2 cellular contexts compared by ENCODE assay signal in the genomic region with DNA sequence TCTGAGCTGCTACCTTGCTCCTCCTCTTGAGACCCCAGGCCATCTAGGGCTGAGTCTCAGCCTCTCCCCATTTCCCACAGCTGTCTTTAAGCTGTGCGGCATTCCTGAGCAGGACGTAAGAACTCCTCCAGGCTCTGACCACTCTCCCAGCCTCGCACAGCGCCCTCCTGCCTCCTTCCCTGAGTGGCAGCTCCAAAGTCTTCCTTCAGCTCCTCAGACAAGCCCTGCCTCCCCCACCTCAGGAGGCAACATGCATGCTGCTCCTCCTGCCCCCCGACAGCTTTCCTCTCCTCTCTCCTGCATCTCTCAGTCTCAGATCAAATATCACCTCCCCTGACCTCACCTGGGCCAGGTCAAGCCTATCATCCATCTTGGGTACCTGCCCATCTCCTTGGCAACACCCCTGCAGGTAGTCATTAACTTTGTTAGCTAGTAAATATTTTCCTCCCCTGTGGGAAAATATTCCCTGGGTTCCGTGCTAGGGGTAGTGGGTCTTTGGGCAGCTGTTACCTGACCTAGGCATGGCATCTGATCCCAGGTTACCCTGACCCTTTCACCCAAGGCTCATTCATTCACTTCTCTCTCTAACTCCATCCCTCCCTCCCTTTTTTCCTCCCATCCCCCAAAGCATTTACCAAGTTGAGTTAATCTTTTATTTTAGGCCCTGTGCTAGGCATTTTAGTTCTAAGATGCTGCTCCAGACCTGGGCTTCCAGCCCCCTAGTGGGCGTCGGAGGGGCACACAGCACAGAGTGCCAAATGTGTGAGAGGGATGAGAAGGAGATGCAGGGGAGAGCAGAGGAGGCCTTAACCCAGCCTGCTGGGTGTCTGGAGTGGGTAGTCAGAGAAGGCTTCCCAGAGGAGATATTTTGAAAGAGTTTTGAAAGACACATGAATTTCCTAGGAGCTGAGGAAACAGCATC.
TF ChIP-seq lines count a peak whose summit lies in the region.

No MANE protein-coding gene starts in this region.

TF ChIP-seq in HCT116, 20 proteins besides CTCF, POLR2A, EP300 and RAD21:
- TF ChIP-seq CBX3 (IDR thresholded peaks at IDR 0.05; ENCODE audit: low read depth) (no peak), SIN3A (IDR thresholded peaks at IDR 0.05; ENCODE audit: low read depth) (no peak)
- TF ChIP-seq, protein P1, sequence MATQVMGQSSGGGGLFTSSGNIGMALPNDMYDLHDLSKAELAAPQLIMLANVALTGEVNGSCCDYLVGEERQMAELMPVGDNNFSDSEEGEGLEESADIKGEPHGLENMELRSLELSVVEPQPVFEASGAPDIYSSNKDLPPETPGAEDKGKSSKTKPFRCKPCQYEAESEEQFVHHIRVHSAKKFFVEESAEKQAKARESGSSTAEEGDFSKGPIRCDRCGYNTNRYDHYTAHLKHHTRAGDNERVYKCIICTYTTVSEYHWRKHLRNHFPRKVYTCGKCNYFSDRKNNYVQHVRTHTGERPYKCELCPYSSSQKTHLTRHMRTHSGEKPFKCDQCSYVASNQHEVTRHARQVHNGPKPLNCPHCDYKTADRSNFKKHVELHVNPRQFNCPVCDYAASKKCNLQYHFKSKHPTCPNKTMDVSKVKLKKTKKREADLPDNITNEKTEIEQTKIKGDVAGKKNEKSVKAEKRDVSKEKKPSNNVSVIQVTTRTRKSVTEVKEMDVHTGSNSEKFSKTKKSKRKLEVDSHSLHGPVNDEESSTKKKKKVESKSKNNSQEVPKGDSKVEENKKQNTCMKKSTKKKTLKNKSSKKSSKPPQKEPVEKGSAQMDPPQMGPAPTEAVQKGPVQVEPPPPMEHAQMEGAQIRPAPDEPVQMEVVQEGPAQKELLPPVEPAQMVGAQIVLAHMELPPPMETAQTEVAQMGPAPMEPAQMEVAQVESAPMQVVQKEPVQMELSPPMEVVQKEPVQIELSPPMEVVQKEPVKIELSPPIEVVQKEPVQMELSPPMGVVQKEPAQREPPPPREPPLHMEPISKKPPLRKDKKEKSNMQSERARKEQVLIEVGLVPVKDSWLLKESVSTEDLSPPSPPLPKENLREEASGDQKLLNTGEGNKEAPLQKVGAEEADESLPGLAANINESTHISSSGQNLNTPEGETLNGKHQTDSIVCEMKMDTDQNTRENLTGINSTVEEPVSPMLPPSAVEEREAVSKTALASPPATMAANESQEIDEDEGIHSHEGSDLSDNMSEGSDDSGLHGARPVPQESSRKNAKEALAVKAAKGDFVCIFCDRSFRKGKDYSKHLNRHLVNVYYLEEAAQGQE (IDR thresholded peaks at IDR 0.05; ENCODE audit: low read depth) = no peak
TF ChIP-seq in HCT116: peak in this region for 0.

TF ChIP-seq in neural cell, 6 proteins besides CTCF, POLR2A, EP300 and RAD21:
- no peak for TF ChIP-seq EZH2 (IDR thresholded peaks at IDR 0.05; ENCODE audit: borderline replicate concordance, insufficient read depth, low read length, poor library complexity, severe bottlenecking)
- TF ChIP-seq, protein P1 (IDR thresholded peaks at IDR 0.05; ENCODE audit: borderline replicate concordance) = no peak
- no peak for TF ChIP-seq MXI1 (conservative IDR thresholded peaks at IDR 0.05; ENCODE audit: poor library complexity, severe bottlenecking)
- no peak for TF ChIP-seq SMC3 (conservative IDR thresholded peaks at IDR 0.05; ENCODE audit: poor library complexity)
- no peak for TF ChIP-seq POLR2AphosphoS5 (IDR thresholded peaks at IDR 0.05)
- TF ChIP-seq TAF1 (IDR thresholded peaks at IDR 0.05; ENCODE audit: low read depth) = no peak
TF ChIP-seq in neural cell: peak in this region for 0.
